11 cellular contexts compared by ENCODE assay signal in the genomic region with DNA sequence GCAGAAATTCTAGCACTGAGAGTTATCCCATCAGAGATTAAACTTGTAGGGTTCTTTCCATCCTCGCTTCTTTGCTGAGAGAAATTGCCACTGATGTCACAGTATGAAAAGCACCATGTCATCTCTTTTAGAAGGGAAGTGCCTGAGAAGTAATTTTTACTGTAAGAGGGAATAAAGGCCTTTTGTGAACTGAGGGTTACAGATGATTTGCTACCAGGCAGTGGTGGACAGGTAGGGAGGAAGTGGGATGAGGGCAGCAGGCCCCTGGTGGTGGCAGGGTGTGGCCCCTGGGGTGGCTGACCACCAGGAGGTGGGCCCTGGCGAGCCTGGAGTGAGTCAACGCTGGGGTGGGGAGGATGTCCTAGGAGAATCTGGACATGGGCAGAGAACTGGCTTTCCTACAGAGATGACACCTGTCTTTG. TPM values are rescaled to one million over a fixed set of nuclear protein-coding genes. Genes with fewer than 3 reads are reported as not detected.
DNase-seq lines count a peak whose midpoint lies in the region; ATAC-seq and TF ChIP-seq lines count a peak whose summit lies in the region.
"Had no signal": no experiment of that assay in that cellular context is flagged by ENCODE, and none has a peak within 500 bp of the region (broad histone marks: within the 10 kb centered on the region; RNA-seq: fewer than 3 reads in every experiment).

No MANE protein-coding gene starts in this region.

- peak overlapping the region; percentile 98 for H3K27ac Mint-ChIP-seq in T-helper 1 cell treated with Interleukin-12 subunit alpha and Interleukin-12 subunit beta and Interleukin-4 antibody, amounts not matched to agents 30 μg/mL and 1 μg/mL, for 36 hours

- peak overlapping the region; percentile 81 for H3K4me3 Mint-ChIP-seq in T-helper 1 cell treated with Interleukin-12 subunit alpha and Interleukin-12 subunit beta and Interleukin-4 antibody, amounts not matched to agents 30 μg/mL and 1 μg/mL, for 36 hours

- H3K27ac ChIP-seq in heart right ventricle (peak overlapping the region in 8 of 10 donors; percentile 25 to 91 (median 54)), spleen (peak overlapping the region; percentile 61 to 86 (median 84))
- H3K27ac ChIP-seq: 22Rv1 had no signal

- WGBS in heart right ventricle, 2 donors: 67 to 82% methylated on average over 3 of the region's 3 CpGs
- WGBS in spleen, 5 donors: 17 to 52% (median 33%) methylated on average over 3 of the region's 3 CpGs

- no peak for TF ChIP-seq POLR2A in spleen (IDR thresholded peaks at IDR 0.05)

- intact Hi-C loops in heart right ventricle (cut with DNase I): no loop called here
- intact Hi-C loops in spleen (cut with DNase I; ENCODE audit: low total_unique reads): no loop called here

- peaks cover 33% of the 10 kb centered on the region for H3K4me1 Mint-ChIP-seq in T-helper 1 cell treated with Interleukin-12 subunit alpha and Interleukin-12 subunit beta and Interleukin-4 antibody, amounts not matched to agents 30 μg/mL and 1 μg/mL, for 36 hours (ENCODE audit: low read depth)

- H3K4me1 ChIP-seq in heart right ventricle (peaks cover 0 to 36% (median 7%) of the 10 kb centered on the region in 9 donors), spleen (peaks cover 7 to 47% (median 25%) of the 10 kb centered on the region in 6 donors)

- POLR2A ChIA-PET in HEK293T (lab: Yijun Ruan, JAX): no interaction called here

- H3K36me3 Mint-ChIP-seq in T-helper 1 cell treated with Interleukin-12 subunit alpha and Interleukin-12 subunit beta and Interleukin-4 antibody, amounts not matched to agents 30 μg/mL and 1 μg/mL, for 36 hours (ENCODE audit: low read depth): peaks cover 12% of the 10 kb centered on the region

- peak; percentile 6 for DNase-seq in NK-92 treated with Interleukin-12 subunit alpha and Interleukin-12 subunit beta, amount 100 ng/mL, for 24 hours (lab: John Stamatoyannopoulos, UW)
- DNase-seq in NK-92 (lab: John Stamatoyannopoulos, UW; ENCODE audit: unreplicated experiment): no peak
- DNase-seq in heart right ventricle: no peak
- peak; percentile 81 for DNase-seq in spleen
- DNase-seq in HEK293T (ENCODE audit: extremely low spot score): no peak
- no peak for DNase-seq in NCI-H526 treated with DMSO at 0.1 percent for 48 hours (lab: John Stamatoyannopoulos, UW)
- DNase-seq: activated CD4-positive, alpha-beta T cell treated with anti-CD3 and anti-CD28 coated beads, Interleukin-2, amount 50 U/mL, for 4 hours had no signal

- H3K9me3 Mint-ChIP-seq in T-helper 1 cell treated with Interleukin-12 subunit alpha and Interleukin-12 subunit beta and Interleukin-4 antibody, amounts not matched to agents 30 μg/mL and 1 μg/mL, for 36 hours: peaks cover 26% of the 10 kb centered on the region

- CTCF ChIA-PET in HEK293T (lab: Yijun Ruan, JAX): no interaction called here

- ATAC-seq in heart right ventricle (peak in 7 of 8 donors; percentile 49 to 62 (median 55)), HG03025 (IDR thresholded peaks at IDR 0.05; ENCODE audit: low FRiP score, unreplicated experiment) (no peak)

- no peaks in the 10 kb centered on the region for H3K27me3 ChIP-seq in heart right ventricle
- no peaks in the 10 kb centered on the region for H3K27me3 ChIP-seq in spleen (replicated peaks in 1 of 7)

- H3K36me3 ChIP-seq in heart right ventricle (no peaks in the 10 kb centered on the region), spleen (no peaks in the 10 kb centered on the region)

- TF ChIP-seq CTCF in heart right ventricle (IDR thresholded peaks at IDR 0.05): no peak
- no peak for TF ChIP-seq CTCF in spleen (IDR thresholded peaks at IDR 0.05 in 8 of 11, conservative IDR thresholded peaks at IDR 0.05 in 3 of 11)

- H3K9me3 ChIP-seq in heart right ventricle (peaks cover 0 to 26% (median 7%) of the 10 kb centered on the region in 11 donors), spleen (peaks cover 2 to 26% (median 23%) of the 10 kb centered on the region in 8 donors)

- H3K27me3 Mint-ChIP-seq in T-helper 1 cell treated with Interleukin-12 subunit alpha and Interleukin-12 subunit beta and Interleukin-4 antibody, amounts not matched to agents 30 μg/mL and 1 μg/mL, for 36 hours (ENCODE audit: low read depth): no peaks in the 10 kb centered on the region

- H3K4me3 ChIP-seq in heart right ventricle (no peak overlapping the region), spleen (peak overlapping the region in 1 of 8 donors; percentile 35)

TF ChIP-seq in HEK293T, 16 proteins besides CTCF, POLR2A, EP300 and RAD21:
- TF ChIP-seq ARNT (IDR thresholded peaks at IDR 0.05): no peak
- TF ChIP-seq SP1 (IDR thresholded peaks at IDR 0.05): no peak
- TF ChIP-seq, protein P1, sequence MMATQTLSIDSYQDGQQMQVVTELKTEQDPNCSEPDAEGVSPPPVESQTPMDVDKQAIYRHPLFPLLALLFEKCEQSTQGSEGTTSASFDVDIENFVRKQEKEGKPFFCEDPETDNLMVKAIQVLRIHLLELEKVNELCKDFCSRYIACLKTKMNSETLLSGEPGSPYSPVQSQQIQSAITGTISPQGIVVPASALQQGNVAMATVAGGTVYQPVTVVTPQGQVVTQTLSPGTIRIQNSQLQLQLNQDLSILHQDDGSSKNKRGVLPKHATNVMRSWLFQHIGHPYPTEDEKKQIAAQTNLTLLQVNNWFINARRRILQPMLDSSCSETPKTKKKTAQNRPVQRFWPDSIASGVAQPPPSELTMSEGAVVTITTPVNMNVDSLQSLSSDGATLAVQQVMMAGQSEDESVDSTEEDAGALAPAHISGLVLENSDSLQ (IDR thresholded peaks at IDR 0.05): no peak
- TF ChIP-seq BHLHE40 (IDR thresholded peaks at IDR 0.05; ENCODE audit: borderline replicate concordance): no peak
- no peak for TF ChIP-seq FOXA1 (IDR thresholded peaks at IDR 0.05)
- TF ChIP-seq TARDBP (IDR thresholded peaks at IDR 0.05): no peak
- TF ChIP-seq HDGF (IDR thresholded peaks at IDR 0.05; ENCODE audit: borderline replicate concordance): no peak
- no peak for TF ChIP-seq NFRKB (IDR thresholded peaks at IDR 0.05)
- no peak for TF ChIP-seq ELF4 (IDR thresholded peaks at IDR 0.05)

RNA-seq across cellular contexts. Expression of gene MILR1, which starts 6.4 kb away (rescaled TPM):
- 10 to 100 TPM in 1 of 10 donors, 1 to 10 TPM in 9; 1.0 to 13.3 (median 1.2) TPM for total RNA-seq in heart right ventricle
- polyA plus RNA-seq in heart right ventricle: 1 to 10 TPM; 1.5 to 3.3 TPM
- 10 to 100 TPM; 18.9 to 55.0 (median 29.1) TPM for total RNA-seq in spleen
- polyA plus RNA-seq in spleen: 10 to 100 TPM; 15.6 to 26.3 (median 15.7) TPM
- polyA plus RNA-seq: keratinocyte had no signal

RNA-seq across cellular contexts. Expression of gene PECAM1, which starts 51.9 kb away (rescaled TPM):
- total RNA-seq in heart right ventricle: 100 to 1,000 TPM in 5 of 10 donors, 10 to 100 TPM in 5; 70.3 to 187 (median 105) TPM
- 10 to 100 TPM; 31.7 to 66.5 TPM for polyA plus RNA-seq in heart right ventricle
- 100 to 1,000 TPM; 184 to 318 (median 215) TPM for total RNA-seq in spleen
- 10 to 100 TPM; 18.5 to 30.3 (median 21.0) TPM for polyA plus RNA-seq in spleen

RNA-seq across cellular contexts. Expression of gene POLG2, which starts 54.3 kb away (rescaled TPM):
- total RNA-seq in heart right ventricle (10 to 100 TPM in 3 of 10 donors, 1 to 10 TPM in 7; 5.1 to 11.1 (median 6.5) TPM), spleen (10 to 100 TPM; 15.9 to 35.3 (median 24.1) TPM)
- polyA plus RNA-seq in heart right ventricle (1 to 10 TPM; 4.8 to 7.2 TPM), spleen (10 to 100 TPM; 14.5 to 16.5 (median 16.4) TPM)

Comparison
In these comparisons a context has a peak if more than half of its experiments do, and no peak if none do; other contexts are left out.
1. DNase-seq: peak in NK-92 treated with Interleukin-12 subunit alpha and Interleukin-12 subunit beta, amount 100 ng/mL, for 24 hours (single experiment) and spleen (single experiment); none in NK-92 (single experiment), heart right ventricle (0 of 2), HEK293T (single experiment) and NCI-H526 treated with DMSO at 0.1 percent for 48 hours (single experiment).